ENCODE assay signal across 23 cellular contexts in genomic region chr11:9874466-9874865, GRCh38.
"Had no signal": no experiment of that assay in that cellular context is flagged by ENCODE, and none has a peak within 500 bp of the region (broad histone marks: within the 10 kb centered on the region; RNA-seq: fewer than 3 reads in every experiment).

No MANE protein-coding gene starts in this region.

- H3K4me3 Mint-ChIP-seq: naive thymus-derived CD4-positive, alpha-beta T cell; neural progenitor cell had no signal

- H3K4me1 Mint-ChIP-seq: neural progenitor cell had no signal

- H3K27ac ChIP-seq: body of pancreas, esophagus muscularis mucosa, foreskin keratinocyte, heart right ventricle, neural progenitor cell, parathyroid adenoma, right atrium auricular region, transverse colon had no signal

- H3K4me2 ChIP-seq: neural progenitor cell, smooth muscle cell had no signal

- H3K9me3 ChIP-seq: esophagus muscularis mucosa, testis, transverse colon had no signal

- H3K9ac ChIP-seq: neural progenitor cell, parathyroid adenoma had no signal

- H3K27ac Mint-ChIP-seq: naive thymus-derived CD4-positive, alpha-beta T cell; neural progenitor cell had no signal

- H3K4me1 ChIP-seq: body of pancreas, foreskin keratinocyte, heart right ventricle, neural progenitor cell, parathyroid adenoma, right atrium auricular region, testis had no signal

- DNase-seq: activated CD4-positive, alpha-beta T cell treated with anti-CD3 and anti-CD28 coated beads for 4 hours; activated CD4-positive, alpha-beta T cell treated with anti-CD3 and anti-CD28 coated beads, Interleukin-2, amount 50 U/mL, for 48 hours; activated CD8-positive, alpha-beta memory T cell treated with anti-CD3 and anti-CD28 coated beads for 24 hours; activated gamma-delta T cell treated with Interleukin-2 at 50 U/mL for 16 hours; anterior cingulate cortex; body of pancreas; dermis blood vessel endothelial cell; effector CD4-positive, alpha-beta T cell; foreskin keratinocyte; heart right ventricle; midbrain; naive thymus-derived CD4-positive, alpha-beta T cell; occipital lobe; stimulated activated CD4-positive, alpha-beta T cell treated with anti-CD3 and anti-CD28 coated beads, Interleukin-1b, Interleukin-23, amount 100 ng/mL, for 48 hours; stimulated activated naive CD4-positive, alpha-beta T cell treated with Interleukin-2 at 50 U/mL for 16 hours; testis; transverse colon had no signal

- H2AFZ ChIP-seq: neural progenitor cell, parathyroid adenoma had no signal

- H3K79me2 ChIP-seq: parathyroid adenoma had no signal

- H3K27me3 Mint-ChIP-seq: naive thymus-derived CD4-positive, alpha-beta T cell had no signal

- ATAC-seq: activated naive CD4-positive, alpha-beta T cell treated with anti-CD3 and anti-CD28 coated beads, Interleukin-2, amount 50 U/mL, for 72 hours; body of pancreas; foreskin keratinocyte; heart right ventricle; naive thymus-derived CD4-positive, alpha-beta T cell had no signal

- H3K27me3 ChIP-seq: body of pancreas, esophagus muscularis mucosa, foreskin keratinocyte, heart right ventricle, neural progenitor cell, right atrium auricular region, testis, transverse colon had no signal
